In genomic region chr4:7195546-7196282, GRCh38 we compare ENCODE assay signal across 17 cellular contexts. TPM values are rescaled to one million over a fixed set of nuclear protein-coding genes. Genes with fewer than 3 reads are reported as not detected.
DNase-seq lines count a peak whose midpoint lies in the region; ATAC-seq and TF ChIP-seq lines count a peak whose summit lies in the region.
"Had no signal": no experiment of that assay in that cellular context is flagged by ENCODE, and none has a peak within 500 bp of the region (broad histone marks: within the 10 kb centered on the region; RNA-seq: fewer than 3 reads in every experiment).

No MANE protein-coding gene starts in this region.

- H3K27ac ChIP-seq in upper lobe of right lung = no peak overlapping the region
- H3K27ac ChIP-seq: thyroid gland had no signal

- no peaks in the 10 kb centered on the region for H3K9me3 ChIP-seq in upper lobe of right lung
- H3K9me3 ChIP-seq: A549, thyroid gland had no signal

- peaks cover 4% of the 10 kb centered on the region for H3K4me1 ChIP-seq in upper lobe of right lung

- H3K4me3 ChIP-seq in astrocyte of the spinal cord (ENCODE audit: low read depth, low read length) (no peak overlapping the region), upper lobe of right lung (no peak overlapping the region)
- H3K4me3 ChIP-seq: A549, K562, thyroid gland had no signal

- H3K27me3 ChIP-seq in upper lobe of right lung = peaks cover 32% of the 10 kb centered on the region
- H3K27me3 ChIP-seq: thyroid gland had no signal

- intact Hi-C loops in upper lobe of right lung (cut with DNase I) = loop anchor here (10.0 kb wide), 1 partner anchor 509 kb away; no protein-coding TSS in a partner anchor

- no peaks in the 10 kb centered on the region for H3K36me3 ChIP-seq in upper lobe of right lung
- H3K36me3 ChIP-seq: thyroid gland had no signal

- DNase-seq in activated effector memory CD4-positive, alpha-beta T cell treated with anti-CD3 and anti-CD28 coated beads, Interleukin-2, amount 50 U/mL, for 16 hours = peak; percentile 24
- no peak for DNase-seq in activated effector memory CD4-positive, alpha-beta T cell treated with Interleukin-2 at 50 U/mL for 16 hours
- DNase-seq in astrocyte of the spinal cord (ENCODE audit: low read depth, low spot score) (peak; percentile 63), islet precursor cell (peak; percentile 43), ureter (ENCODE audit: low spot score) (peak; percentile 38), cerebellum (ENCODE audit: low spot score) (no peak), upper lobe of right lung (no peak), SKM-1 (lab: John Stamatoyannopoulos, UW; ENCODE audit: unreplicated experiment) (no peak)
- DNase-seq: COR-L47, NCI-H1092 treated with DMSO at 0.1 percent for 48 hours, NCI-H345, SIG-M5, thyroid gland had no signal

- no peak for TF ChIP-seq CTCF in astrocyte of the spinal cord (IDR thresholded peaks at IDR 0.05; ENCODE audit: low read depth, low read length)
- no peak for TF ChIP-seq CTCF in upper lobe of right lung (IDR thresholded peaks at IDR 0.05)

- ATAC-seq in upper lobe of right lung = no peak
- ATAC-seq: A549; activated naive CD4-positive, alpha-beta T cell treated with anti-CD3 and anti-CD28 coated beads, Interleukin-2, amount 50 U/mL, for 72 hours; K562 had no signal

- in situ Hi-C loops in astrocyte of the spinal cord (cut with HindIII; ENCODE audit: low sequenced_read_pairs) = no loop called here

RNA-seq across cellular contexts. Expression of gene SORCS2, which starts 3.4 kb away (rescaled TPM):
- total RNA-seq in ureter = 2.8 TPM
- total RNA-seq in cerebellum = 9.3 TPM
- 7.2 TPM for total RNA-seq in upper lobe of right lung
- total RNA-seq: endothelial cell of umbilical vein, K562 had no signal

Comparison
In these comparisons a context has a peak if more than half of its experiments do, and no peak if none do; other contexts are left out.
1. DNase-seq: peak in activated effector memory CD4-positive, alpha-beta T cell treated with anti-CD3 and anti-CD28 coated beads, Interleukin-2, amount 50 U/mL, for 16 hours (single experiment), astrocyte of the spinal cord (single experiment), islet precursor cell (single experiment) and ureter (single experiment); none in activated effector memory CD4-positive, alpha-beta T cell treated with Interleukin-2 at 50 U/mL for 16 hours (single experiment), cerebellum (single experiment), upper lobe of right lung (single experiment) and SKM-1 (single experiment).